ENCODE assay signal across 1 cellular context in genomic region chr6:153140299-153140698, GRCh38.
TF ChIP-seq lines count a peak whose summit lies in the region.

No MANE protein-coding gene starts in this region.

TF ChIP-seq in SK-N-SH treated with all-trans-retinoic acid at 6 μM for 48 hours, 23 proteins besides CTCF, POLR2A, EP300 and RAD21 (continued from another document):
- no peak for TF ChIP-seq CREB5 (CRISPR knock-in tag; IDR thresholded peaks at IDR 0.05; ENCODE audit: low read depth)
